In the genomic region with DNA sequence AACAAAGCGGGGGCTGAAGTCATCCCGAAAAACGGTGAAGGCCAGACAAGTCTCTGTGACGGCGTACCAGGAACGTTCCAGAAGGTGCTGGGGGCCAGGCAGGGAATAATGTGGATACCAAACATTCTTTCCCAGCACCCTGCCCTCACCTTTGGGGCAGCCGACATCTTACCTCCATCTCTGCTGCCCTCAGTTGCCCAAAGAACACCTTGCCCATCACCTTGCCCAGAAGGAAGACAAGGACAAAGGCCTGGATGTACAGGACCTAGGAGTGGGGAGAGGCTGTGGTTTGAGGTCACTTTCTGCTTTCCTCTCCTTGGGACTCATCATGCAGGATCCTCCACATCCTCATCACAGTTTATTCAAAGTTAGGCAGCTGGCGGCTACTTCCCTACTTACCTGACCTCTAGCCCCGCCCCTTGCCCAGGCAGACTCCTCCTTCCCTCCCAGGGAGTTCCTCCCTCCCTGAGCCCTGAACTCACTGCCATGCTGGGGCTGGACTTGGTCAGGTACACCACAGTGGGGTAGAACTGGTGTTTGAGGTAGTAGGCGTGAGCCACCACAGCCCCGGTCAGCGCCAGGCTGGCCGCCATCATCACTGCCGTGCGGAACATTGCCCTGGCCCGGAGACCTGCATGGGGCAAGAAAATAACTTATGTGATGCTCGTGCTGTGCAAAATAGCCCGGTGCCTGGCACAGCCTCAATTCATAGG, we compare ENCODE assay signal across 8 cellular contexts. TPM values are rescaled to one million over a fixed set of nuclear protein-coding genes. Genes with fewer than 3 reads are reported as not detected.
DNase-seq lines count a peak whose midpoint lies in the region; ATAC-seq and TF ChIP-seq lines count a peak whose summit lies in the region.

No MANE protein-coding gene starts in this region.

- H4K91ac ChIP-seq in IMR-90 (ENCODE audit: insufficient read depth, low read depth, low read length) = no peak overlapping the region

- no peak for ATAC-seq in IMR-90 (ENCODE audit: low read depth)
- ATAC-seq in WTC11 = peak; percentile 46
- no peak for ATAC-seq in GM19023 (IDR thresholded peaks at IDR 0.05; ENCODE audit: unreplicated experiment)
- ATAC-seq in GM18868 (IDR thresholded peaks at IDR 0.05; ENCODE audit: unreplicated experiment) = no peak

- no peak for TF ChIP-seq CTCF in IMR-90 (conservative IDR thresholded peaks at IDR 0.05; ENCODE audit: low read depth, low read length)
- TF ChIP-seq CTCF in WTC11 (IDR thresholded peaks at IDR 0.05) = no peak
- no peak for TF ChIP-seq CTCF in neural crest cell (conservative IDR thresholded peaks at IDR 0.05)

- H3K23ac ChIP-seq in IMR-90 (ENCODE audit: low read depth, low read length) = peak overlapping the region; percentile 50; the same call in 1 of the 2 replicates

- H3K27ac ChIP-seq in IMR-90 (ENCODE audit: insufficient read depth, low read length) = peak overlapping the region; percentile 99
- H3K27ac ChIP-seq in esophagus (ENCODE audit: low read depth in 2 of 2, low read length in 1 of 2) = peak overlapping the region; percentile 98

- no peak overlapping the region for H2BK5ac ChIP-seq in IMR-90 (ENCODE audit: low read depth, low read length, poor library complexity, severe bottlenecking)

- no peak overlapping the region for H2BK20ac ChIP-seq in IMR-90 (ENCODE audit: low read depth, low read length)

- H3K36me3 ChIP-seq in IMR-90 (ENCODE audit: control insufficient read depth, insufficient read depth, low read length) (peaks cover 45% of the 10 kb centered on the region), esophagus (ENCODE audit: control insufficient read depth in 2 of 2, insufficient read depth in 2 of 2, low read length in 1 of 2) (peaks cover 22 to 41% of the 10 kb centered on the region in 2 donors)

- no peaks in the 10 kb centered on the region for H3K27me3 ChIP-seq in IMR-90 (ENCODE audit: control insufficient read depth, insufficient read depth, low read length)
- H3K27me3 ChIP-seq in esophagus (ENCODE audit: control insufficient read depth in 1 of 2, insufficient read depth in 2 of 2, low read length in 2 of 2) = no peaks in the 10 kb centered on the region

- TF ChIP-seq RAD21 in IMR-90 (IDR thresholded peaks at IDR 0.05; ENCODE audit: low read length) = no peak

- no peak overlapping the region for H2BK120ac ChIP-seq in IMR-90 (ENCODE audit: low read depth, low read length)

- in situ Hi-C loops in IMR-90 (cut with MboI; ENCODE audit: low sequenced_read_pairs) = no loop called here

- POLR2A ChIA-PET in IMR-90 (lab: Charles Lee; ENCODE audit: unreplicated experiment) = no interaction called here
- POLR2A ChIA-PET in WTC11 (lab: Charles Lee) = no interaction called here

- peak overlapping the region; percentile 12 to 43; a peak in 2 of 4 replicates for H4K8ac ChIP-seq in IMR-90 (ENCODE audit: low read depth in 2 of 2, low read length in 2 of 2)

- peak overlapping the region; percentile 98 for H2AK9ac ChIP-seq in IMR-90 (replicated peaks; ENCODE audit: low read depth, low read length, poor library complexity)

- CTCF ChIA-PET in IMR-90 (lab: Yijun Ruan, JAX) = interaction anchor here (0.5 kb wide), 1 partner anchor 55 kb away, joined by 3 read pairs; no protein-coding TSS in a partner anchor
- CTCF ChIA-PET in WTC11 (lab: Charles Lee) = interaction anchor here (2.4 to 3.7 kb wide), 3 partner anchors 15 to 48 kb away, joined by 18 to 40 read pairs (median 35); partner anchors contain the start of genes CAPN1, TM7SF2 and ZNHIT2

- H3K9me3 Mint-ChIP-seq in WTC11 = no peaks in the 10 kb centered on the region
- H3K9me3 Mint-ChIP-seq in neural crest cell = no peaks in the 10 kb centered on the region

- no TSS peak for BruUV-seq in IMR-90 (replicated peaks; lab: Mats Ljungman, UMichigan)

- peak overlapping the region; percentile 55 for H3K4ac ChIP-seq in IMR-90 (ENCODE audit: low read depth, low read length)

- dilution Hi-C loops in IMR-90 (cut with HindIII; ENCODE audit: low sequenced_read_pairs, unreplicated experiment) = no loop called here

- peak overlapping the region; percentile 93 for H3K4me2 ChIP-seq in IMR-90 (ENCODE audit: low read depth, low read length)

- peak overlapping the region; percentile 99 for H3K9ac ChIP-seq in IMR-90 (ENCODE audit: low read depth, low read length)

- H3K4me1 Mint-ChIP-seq in WTC11 = peaks cover 18% of the 10 kb centered on the region
- H3K4me1 Mint-ChIP-seq in neural crest cell = peaks cover 29% of the 10 kb centered on the region

- H4K20me1 ChIP-seq in IMR-90 (ENCODE audit: insufficient read depth, low read length) = peaks cover 28% of the 10 kb centered on the region

- H3K9me1 ChIP-seq in IMR-90 (ENCODE audit: insufficient read depth, low read length) = peaks cover 21% of the 10 kb centered on the region

- peak overlapping the region; percentile 98 for H3K4me3 Mint-ChIP-seq in WTC11
- H3K4me3 Mint-ChIP-seq in neural crest cell = peak overlapping the region; percentile 100

- H3K9me3 ChIP-seq in IMR-90 (ENCODE audit: control insufficient read depth, insufficient read depth, low read length) = no peaks in the 10 kb centered on the region
- H3K9me3 ChIP-seq in esophagus (ENCODE audit: control insufficient read depth in 2 of 2, insufficient read depth in 1 of 2, low read depth in 1 of 2, low read length in 1 of 2) = no peaks in the 10 kb centered on the region

- H3K56ac ChIP-seq in IMR-90 (ENCODE audit: extremely low read depth, insufficient read depth, low read length) = no peak overlapping the region

- no peak overlapping the region for H3K18ac ChIP-seq in IMR-90 (ENCODE audit: low read depth, low read length)

- WGBS in IMR-90 (ENCODE audit: extremely low coverage in 2 of 2, insufficient read length in 1 of 2), 2 experiments = no CpG with 5 or more reads among the region's 18 CpGs
- WGBS in esophagus, 2 donors = 39% methylated on average over 18 of the region's 18 CpGs

- H2AFZ ChIP-seq in IMR-90 (replicated peaks; ENCODE audit: low read length, poor library complexity) = peak overlapping the region; percentile 26

- 0 out of 2 replicates have a peak overlapping the region, but pooled peaks have one; percentile 30 for H3K14ac ChIP-seq in IMR-90 (replicated peaks; ENCODE audit: low read depth, low read length)

- H2AK5ac ChIP-seq in IMR-90 (ENCODE audit: low read depth, low read length) = peak overlapping the region; percentile 90; the same call in 1 of the 2 replicates

- H3K36me3 Mint-ChIP-seq in WTC11 (peaks cover 15% of the 10 kb centered on the region), neural crest cell (ENCODE audit: low read depth) (no peaks in the 10 kb centered on the region)

- TF ChIP-seq POLR2A in IMR-90 (IDR thresholded peaks at IDR 0.05; ENCODE audit: low read depth, low read length) = no peak

- peaks cover 21 to 43% of the 10 kb centered on the region in 2 experiments for H3K79me1 ChIP-seq in IMR-90 (ENCODE audit: low read depth in 1 of 2, low read length in 2 of 2)

- H2BK15ac ChIP-seq in IMR-90 (ENCODE audit: low read depth, low read length) = no peak overlapping the region

- H3K27ac Mint-ChIP-seq in WTC11 (peak overlapping the region; percentile 97), neural crest cell (ENCODE audit: unreplicated experiment) (peak overlapping the region; percentile 99)

- H3K4me3 ChIP-seq in IMR-90 (ENCODE audit: insufficient read depth, low read depth, low read length) (peak overlapping the region; percentile 63), esophagus (ENCODE audit: low read depth in 1 of 2, low read length in 2 of 2) (peak overlapping the region; percentile 74 to 85)

- no peaks in the 10 kb centered on the region for H3K27me3 Mint-ChIP-seq in WTC11 (ENCODE audit: low read depth)
- H3K27me3 Mint-ChIP-seq in neural crest cell (ENCODE audit: low read depth) = peaks cover 13% of the 10 kb centered on the region

- peaks cover 6% of the 10 kb centered on the region; the same call in 1 of the 2 replicates for H3K4me1 ChIP-seq in IMR-90 (ENCODE audit: control insufficient read depth, insufficient read depth, low read length)
- H3K4me1 ChIP-seq in esophagus (ENCODE audit: control insufficient read depth in 2 of 2, insufficient read depth in 2 of 2, low read length in 1 of 2) = peaks cover 0 to 17% of the 10 kb centered on the region in 2 donors

- 0 out of 2 replicates have a peak overlapping the region, but pooled peaks have one; percentile 8 for H4K5ac ChIP-seq in IMR-90 (ENCODE audit: low read depth, low read length)

- intact Hi-C loops in IMR-90 (cut with micrococcal nuclease) = no loop called here

- peak; percentile 85 for DNase-seq in DMS53 (lab: John Stamatoyannopoulos, UW)
- DNase-seq in IMR-90 = no peak
- peak; percentile 74 for DNase-seq in WTC11 (ENCODE audit: low spot score)
- no peak for DNase-seq in neural crest cell (ENCODE audit: low read depth, low spot score)
- no peak for DNase-seq in AG08395 (ENCODE audit: low spot score)

RNA-seq across cellular contexts. Expression of gene SYVN1, which starts 1.2 kb away (rescaled TPM):
- total RNA-seq in IMR-90 (2012; rRNA removed) (8.3 and 9.5 TPM in 2 replicates), WTC11 (2021) (27.6 to 34.8 TPM (median 31.8 TPM) in 3 replicates), neural crest cell (35.1 and 36.7 TPM in 2 replicates)
- polyA plus RNA-seq in IMR-90 (2012; rRNA removed) (45.7 and 52.9 TPM in 2 replicates), esophagus (10 to 100 TPM; 16.4 to 17.8 TPM)
- 22.9 and 32.0 TPM in 2 replicates for polyA plus RNA-seq in IMR-90 (2012; cell fraction: cytosol; rRNA removed)
- polyA plus RNA-seq in IMR-90 (2012; cell fraction: nucleus; rRNA removed; ENCODE audit: low replicate concordance) = 107 and 150 TPM in 2 replicates

RNA-seq across cellular contexts. Expression of gene MRPL49, which starts 11.0 kb away (rescaled TPM):
- total RNA-seq in IMR-90 (2012; rRNA removed) (54.2 and 55.2 TPM in 2 replicates), WTC11 (2021) (51.3 to 55.9 TPM (median 53.3 TPM) in 3 replicates), neural crest cell (50.3 and 59.3 TPM in 2 replicates)
- polyA plus RNA-seq in IMR-90 (2012; rRNA removed) (51.5 and 56.8 TPM in 2 replicates), esophagus (10 to 100 TPM; 18.9 to 44.3 TPM)
- 39.1 and 52.5 TPM in 2 replicates for polyA plus RNA-seq in IMR-90 (2012; cell fraction: cytosol; rRNA removed)
- polyA plus RNA-seq in IMR-90 (2012; cell fraction: nucleus; rRNA removed; ENCODE audit: low replicate concordance) = 24.5 and 42.4 TPM in 2 replicates

RNA-seq across cellular contexts. Expression of gene FAU, which starts 11.2 kb away (rescaled TPM):
- total RNA-seq in IMR-90 (2012; rRNA removed) (189 and 285 TPM in 2 replicates), WTC11 (2021) (951 to 991 TPM (median 985 TPM) in 3 replicates), neural crest cell (697 and 738 TPM in 2 replicates)
- polyA plus RNA-seq in IMR-90 (2012; rRNA removed) (652 and 804 TPM in 2 replicates), esophagus (100 to 1,000 TPM; 789 to 817 TPM)
- polyA plus RNA-seq in IMR-90 (2012; cell fraction: cytosol; rRNA removed) = 812 and 1,747 TPM in 2 replicates
- 249 and 290 TPM in 2 replicates for polyA plus RNA-seq in IMR-90 (2012; cell fraction: nucleus; rRNA removed; ENCODE audit: low replicate concordance)

RNA-seq across cellular contexts. Expression of gene ZNHIT2, which starts 15.6 kb away (rescaled TPM):
- total RNA-seq in IMR-90 (2012; rRNA removed) = 3.6 and 3.9 TPM in 2 replicates
- polyA plus RNA-seq in IMR-90 (2012; rRNA removed) = 5.9 and 7.7 TPM in 2 replicates
- 11.1 and 11.4 TPM in 2 replicates for polyA plus RNA-seq in IMR-90 (2012; cell fraction: cytosol; rRNA removed)
- 2.5 and 10.5 TPM in 2 replicates for polyA plus RNA-seq in IMR-90 (2012; cell fraction: nucleus; rRNA removed; ENCODE audit: low replicate concordance)
- 15.9 to 18.3 TPM (median 16.7 TPM) in 3 replicates for total RNA-seq in WTC11 (2021)
- 10 to 100 TPM; 12.4 to 13.3 TPM for polyA plus RNA-seq in esophagus
- 8.0 and 8.3 TPM in 2 replicates for total RNA-seq in neural crest cell

RNA-seq across cellular contexts. Expression of gene TM7SF2, which starts 21.5 kb away (rescaled TPM):
- total RNA-seq in IMR-90 (2012; rRNA removed) (4.7 and 5.7 TPM in 2 replicates), WTC11 (2021) (63.8 to 74.9 TPM (median 71.5 TPM) in 3 replicates), neural crest cell (102 and 104 TPM in 2 replicates)
- polyA plus RNA-seq in IMR-90 (2012; rRNA removed) (7.6 and 11.5 TPM in 2 replicates), esophagus (10 to 100 TPM; 48.3 to 68.3 TPM)
- 12.0 and 19.9 TPM in 2 replicates for polyA plus RNA-seq in IMR-90 (2012; cell fraction: cytosol; rRNA removed)
- polyA plus RNA-seq in IMR-90 (2012; cell fraction: nucleus; rRNA removed; ENCODE audit: low replicate concordance) = 27.7 and 50.8 TPM in 2 replicates

Comparison
In these comparisons a context has a peak if more than half of its experiments do, and no peak if none do; other contexts are left out.
1. DNase-seq: peak in DMS53 (single experiment) and WTC11 (single experiment); none in IMR-90 (single experiment), neural crest cell (single experiment) and AG08395 (single experiment).